ENCODE assay signal across 19 cellular contexts in the genomic region with DNA sequence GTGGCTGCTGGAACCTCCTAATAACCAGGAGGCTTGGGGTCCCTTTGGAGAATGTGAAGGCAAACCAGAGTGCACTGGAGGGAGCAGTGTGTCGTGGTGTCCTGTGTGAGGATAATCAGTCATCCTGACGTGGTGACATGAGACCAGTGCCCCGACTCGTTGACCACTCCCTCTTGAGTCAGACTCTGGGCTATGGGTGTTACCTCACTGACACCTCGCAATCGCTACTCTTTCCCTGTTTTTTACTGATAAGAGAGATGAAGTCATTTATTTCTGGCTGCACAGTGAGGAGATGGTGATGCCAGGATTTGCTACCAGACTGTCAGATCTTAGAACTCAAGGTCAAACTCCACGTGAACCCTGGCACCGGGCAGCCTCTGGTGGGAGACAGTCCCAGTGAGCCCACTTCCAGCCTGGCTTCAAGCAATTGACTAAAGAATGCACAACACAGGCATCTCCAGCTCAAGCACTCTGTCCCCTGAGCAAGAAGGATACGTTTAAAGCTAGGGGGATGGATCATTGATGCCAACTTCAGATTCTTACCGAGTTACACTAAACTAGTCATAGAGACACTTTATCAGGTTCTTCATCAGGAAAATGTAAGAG. TPM values are rescaled to one million over a fixed set of nuclear protein-coding genes. Genes with fewer than 3 reads are reported as not detected.
A peak's percentile ranks its signal among the peaks of the same experiment; 100 is the strongest.
DNase-seq lines count a peak whose midpoint lies in the region; ATAC-seq, FAIRE-seq and TF ChIP-seq lines count a peak whose summit lies in the region.
"Had no signal": no experiment of that assay in that cellular context is flagged by ENCODE, and none has a peak within 500 bp of the region (broad histone marks: within the 10 kb centered on the region; RNA-seq: fewer than 3 reads in every experiment).

No MANE protein-coding gene starts in this region.

- H3K36me3 ChIP-seq in PC-9 (ENCODE audit: low read depth): no peaks in the 10 kb centered on the region
- no peaks in the 10 kb centered on the region for H3K36me3 ChIP-seq in bronchial epithelial cell (ENCODE audit: control insufficient read depth, insufficient read depth, low read length)
- H3K36me3 ChIP-seq in stomach: peaks cover 0 to 4% (median 0%) of the 10 kb centered on the region in 4 donors
- H3K36me3 ChIP-seq in psoas muscle (ENCODE audit: insufficient read depth in 1 of 2, low read depth in 1 of 2): no peaks in the 10 kb centered on the region

- 39 to 51% (median 46%) methylated on average over 10 of the region's 10 CpGs for WGBS in stomach, 5 donors
- WGBS in psoas muscle, 3 donors: 62 to 65% (median 65%) methylated on average over 10 of the region's 10 CpGs

- POLR2A ChIA-PET in PC-9 (lab: Charles Lee; ENCODE audit: unreplicated experiment): no interaction called here

- CTCF ChIA-PET in PC-9 (lab: Charles Lee): no interaction called here

- H3K4me1 Mint-ChIP-seq in activated naive CD8-positive, alpha-beta T cell (ENCODE audit: low read depth): peaks cover 44% of the 10 kb centered on the region
- peaks cover 40% of the 10 kb centered on the region for H3K4me1 Mint-ChIP-seq in activated naive CD8-positive, alpha-beta T cell treated with anti-CD3 and anti-CD28 coated beads for 36 hours

- no peak overlapping the region for H2AFZ ChIP-seq in PC-9

- DNase-seq in activated naive CD8-positive, alpha-beta T cell treated with anti-CD3 and anti-CD28 coated beads for 36 hours: no peak
- DNase-seq in PC-9 (peak; percentile 16 to 71), bronchial epithelial cell (ENCODE audit: low read depth) (peak; percentile 86), stomach (peak; percentile 42), GM19238 (ENCODE audit: insufficient read length, low spot score) (no peak), psoas muscle (no peak), occipital lobe (lab: John Stamatoyannopoulos, UW) (no peak)
- DNase-seq: DMS153, KBM-7, NCI-H187 treated with DMSO at 0.1 percent for 48 hours, NCI-H748 treated with DMSO at 0.1 percent for 48 hours, posterior cingulate gyrus, SHP77 treated with DMSO at 0.1 percent for 48 hours had no signal

- intact Hi-C loops in PC-9 (cut with micrococcal nuclease; ENCODE audit: unreplicated experiment): no loop called here
- intact Hi-C loops in stomach (cut with DNase I; ENCODE audit: low total_unique reads): no loop called here
- intact Hi-C loops in psoas muscle (cut with DNase I): no loop called here

- H3K4me2 ChIP-seq in PC-9: peak overlapping the region; percentile 24; the same call in 1 of the 2 replicates

- H3K27me3 Mint-ChIP-seq in activated naive CD8-positive, alpha-beta T cell: no peaks in the 10 kb centered on the region
- no peaks in the 10 kb centered on the region for H3K27me3 Mint-ChIP-seq in activated naive CD8-positive, alpha-beta T cell treated with anti-CD3 and anti-CD28 coated beads for 36 hours

- H3K27ac ChIP-seq in PC-9 (no peak overlapping the region), stomach (peak overlapping the region in 1 of 5 donors; percentile 28), psoas muscle (no peak overlapping the region)
- H3K27ac ChIP-seq: epithelial cell of prostate had no signal

- TF ChIP-seq POLR2A in stomach (IDR thresholded peaks at IDR 0.05): no peak

- no peak for ATAC-seq in psoas muscle

- H3K79me2 ChIP-seq in PC-9 (ENCODE audit: low read depth): no peaks in the 10 kb centered on the region

- H3F3A ChIP-seq in PC-9 (ENCODE audit: insufficient read depth, low read depth): no peaks in the 10 kb centered on the region

- no peak for FAIRE-seq in bronchial epithelial cell (lab: Jason Lieb, UNC)
- FAIRE-seq: H54, TTC549 had no signal

- TF ChIP-seq CTCF in PC-9 (conservative IDR thresholded peaks at IDR 0.05) (no peak), bronchial epithelial cell (IDR thresholded peaks at IDR 0.05; ENCODE audit: insufficient read depth, low read length, severe bottlenecking) (no peak), stomach (IDR thresholded peaks at IDR 0.05) (no peak), psoas muscle (IDR thresholded peaks at IDR 0.05) (no peak)

- H3K27me3 ChIP-seq in PC-9 (ENCODE audit: insufficient read depth, low read depth) (no peaks in the 10 kb centered on the region), bronchial epithelial cell (ENCODE audit: control insufficient read depth, insufficient read depth, low read length) (no peaks in the 10 kb centered on the region), stomach (peaks cover 0 to 35% (median 0%) of the 10 kb centered on the region in 3 donors), psoas muscle (ENCODE audit: insufficient read depth in 3 of 3, low read length in 2 of 3) (peaks cover 0 to 15% (median 6%) of the 10 kb centered on the region in 3 donors)

- no TSS peak for BruUV-seq in PC-9 (replicated peaks; lab: Mats Ljungman, UMichigan)

- H3K4me3 ChIP-seq in PC-9 (no peak overlapping the region), bronchial epithelial cell (ENCODE audit: low read depth, low read length) (no peak overlapping the region), stomach (no peak overlapping the region), psoas muscle (no peak overlapping the region)

- no peaks in the 10 kb centered on the region for H3K9me3 Mint-ChIP-seq in activated naive CD8-positive, alpha-beta T cell (ENCODE audit: low read depth)
- H3K9me3 Mint-ChIP-seq in activated naive CD8-positive, alpha-beta T cell treated with anti-CD3 and anti-CD28 coated beads for 36 hours: peaks cover 17% of the 10 kb centered on the region

- H4K20me1 ChIP-seq in PC-9 (ENCODE audit: insufficient read depth): no peaks in the 10 kb centered on the region

- peak overlapping the region; percentile 10 for H3K27ac Mint-ChIP-seq in activated naive CD8-positive, alpha-beta T cell
- no peak overlapping the region for H3K27ac Mint-ChIP-seq in activated naive CD8-positive, alpha-beta T cell treated with anti-CD3 and anti-CD28 coated beads for 36 hours

- H3K4me1 ChIP-seq in PC-9 (replicated peaks; ENCODE audit: insufficient read depth) (peaks cover 6% of the 10 kb centered on the region; the same call in 1 of the 2 replicates), stomach (no peaks in the 10 kb centered on the region), psoas muscle (no peaks in the 10 kb centered on the region)

- no peak for TF ChIP-seq EP300 in stomach (IDR thresholded peaks at IDR 0.05)

- H3K36me3 Mint-ChIP-seq in activated naive CD8-positive, alpha-beta T cell: peaks cover 47% of the 10 kb centered on the region
- H3K36me3 Mint-ChIP-seq in activated naive CD8-positive, alpha-beta T cell treated with anti-CD3 and anti-CD28 coated beads for 36 hours: peaks cover 81% of the 10 kb centered on the region

- H3K4me3 Mint-ChIP-seq in activated naive CD8-positive, alpha-beta T cell: no peak overlapping the region
- H3K4me3 Mint-ChIP-seq in activated naive CD8-positive, alpha-beta T cell treated with anti-CD3 and anti-CD28 coated beads for 36 hours: no peak overlapping the region

- H3K9me3 ChIP-seq in PC-9 (ENCODE audit: insufficient read depth, low read depth) (no peaks in the 10 kb centered on the region), stomach (peaks cover 0 to 26% (median 17%) of the 10 kb centered on the region in 4 donors), psoas muscle (no peaks in the 10 kb centered on the region)

- H3K9me2 ChIP-seq in PC-9 (ENCODE audit: insufficient read depth): no peaks in the 10 kb centered on the region

RNA-seq across cellular contexts. Expression of gene UBASH3A, which starts 30.3 kb away (rescaled TPM):
- total RNA-seq in activated naive CD8-positive, alpha-beta T cell treated with anti-CD3 and anti-CD28 coated beads for 36 hours: 10 to 100 TPM; 38.9 to 41.1 TPM
- total RNA-seq in PC-9 (2021): not detected in 2 replicates
- not detected in 2 replicates for total RNA-seq in bronchial epithelial cell
- 1 to 10 TPM in 2 of 5 donors, under 1 TPM in 2, not detected in 1; 0.29 to 4.6 (median 1.2) TPM for total RNA-seq in stomach
- polyA plus RNA-seq in stomach: under 1 TPM; 0.18 to 0.31 (median 0.25) TPM
- total RNA-seq in psoas muscle: under 1 TPM in 1 of 4 donors, not detected in 3; 0.21 TPM
- polyA plus RNA-seq in psoas muscle: under 1 TPM in 1 of 3 donors, not detected in 2; 0.06 TPM
- total RNA-seq in occipital lobe: not detected
- total RNA-seq: cerebellum, glomerular endothelial cell had no signal

RNA-seq across cellular contexts. Expression of gene TMPRSS3, which starts 38.2 kb away (rescaled TPM):
- 10 to 100 TPM; 49.1 to 50.7 TPM for total RNA-seq in activated naive CD8-positive, alpha-beta T cell treated with anti-CD3 and anti-CD28 coated beads for 36 hours
- total RNA-seq in PC-9 (2021) (4.3 and 8.6 TPM in 2 replicates), bronchial epithelial cell (under 0.01 TPM in 1 of 2 replicates, not detected in the other), stomach (10 to 100 TPM in 2 of 5 donors, 1 to 10 TPM in 1, under 1 TPM in 1, not detected in 1; 0.45 to 37.9 (median 9.7) TPM), psoas muscle (under 1 TPM in 1 of 4 donors, not detected in 3; 0.25 TPM), occipital lobe (not detected)
- polyA plus RNA-seq in stomach (1 to 10 TPM; 1.8 to 3.9 (median 3.7) TPM), psoas muscle (not detected)
- total RNA-seq: glomerular endothelial cell had no signal

Comparison
In these comparisons a context has a peak if more than half of its experiments do, and no peak if none do; other contexts are left out.
1. DNase-seq: peak in PC-9 (2 of 2), bronchial epithelial cell (single experiment) and stomach (single experiment); none in activated naive CD8-positive, alpha-beta T cell treated with anti-CD3 and anti-CD28 coated beads for 36 hours (single experiment), GM19238 (single experiment), psoas muscle (0 of 2) and occipital lobe (single experiment).
2. RNA of gene UBASH3A, which starts 30.3 kb away (total RNA-seq): 38.9 to 41.1 TPM in activated naive CD8-positive, alpha-beta T cell treated with anti-CD3 and anti-CD28 coated beads for 36 hours; 0.29 to 4.6 TPM in stomach, 0.21 TPM in psoas muscle, not detected in PC-9, not detected in bronchial epithelial cell and not detected in occipital lobe (single experiment); every median in the first group is over 4 times any median in the second.